Comparison of ENCODE assay signal across 27 cellular contexts in the genomic region with DNA sequence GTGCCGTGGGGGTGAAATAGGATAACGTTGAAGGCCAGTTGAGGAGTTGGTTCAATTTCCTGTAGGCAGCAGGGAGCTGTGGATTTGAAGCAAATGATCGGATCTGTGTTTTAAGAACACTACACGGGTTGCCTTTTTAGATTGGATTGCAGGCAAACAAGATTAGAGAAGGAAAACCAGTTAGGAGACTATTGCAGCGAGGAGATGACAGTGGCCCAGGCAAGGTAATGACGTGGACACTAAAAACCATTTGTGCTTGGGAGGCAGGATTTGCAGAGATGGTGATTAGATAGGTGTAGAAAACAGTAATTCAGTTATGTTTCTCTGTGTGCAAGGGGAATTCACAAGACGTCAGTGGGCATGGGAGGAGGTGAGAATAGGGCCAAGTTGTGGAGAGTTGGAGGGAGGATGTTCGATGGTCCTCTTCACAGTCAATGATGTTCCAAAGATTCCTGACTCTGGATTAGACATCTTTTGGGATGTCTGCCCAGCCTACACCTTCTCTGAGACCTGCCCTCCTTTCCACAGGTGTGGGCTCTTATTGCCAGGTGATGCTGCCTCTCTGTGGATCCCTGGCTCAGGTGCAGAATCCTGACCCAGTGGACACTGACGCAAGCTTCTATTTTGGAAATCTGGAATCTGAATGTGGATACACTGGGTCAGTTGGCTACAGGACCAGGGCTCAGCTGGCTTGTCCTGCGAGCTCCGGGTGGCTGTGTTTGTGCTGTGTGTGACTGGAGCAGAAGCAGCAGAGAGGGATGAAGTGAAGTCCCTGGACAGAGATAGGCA. TPM values are rescaled to one million over a fixed set of nuclear protein-coding genes. Genes with fewer than 3 reads are reported as not detected.
"Had no signal": no experiment of that assay in that cellular context is flagged by ENCODE, and none has a peak within 500 bp of the region (broad histone marks: within the 10 kb centered on the region; RNA-seq: fewer than 3 reads in every experiment).

No MANE protein-coding gene starts in this region.

- H3K4me3 ChIP-seq: esophagus muscularis mucosa, heart left ventricle, testis, transverse colon, uterus had no signal

- H3K27me3 Mint-ChIP-seq: activated B cell treated with CpG ODN at 0.5 μM for 24 hours had no signal

- ATAC-seq: activated CD8-positive, alpha-beta T cell treated with anti-CD3 and anti-CD28 coated beads for 36 hours; activated naive CD8-positive, alpha-beta T cell treated with anti-CD3 and anti-CD28 coated beads, Interleukin-2, amount 50 U/mL, for 24 hours; activated T-cell treated with anti-CD3 and anti-CD28 coated beads, Interleukin-2, amount 50 U/mL, for 4 hours; activated T-helper 17 cell treated with anti-CD3 and anti-CD28 coated beads, Interleukin-2, amount 50 U/mL, for 72 hours; foreskin keratinocyte; heart left ventricle; natural killer cell; right cardiac atrium; stimulated activated naive CD8-positive, alpha-beta T cell treated with anti-CD3 and anti-CD28 coated beads, Interleukin-15, Interleukin-2, amounts not matched to agents 100 U/mL and 50 U/mL, for 24 hours had no signal

- H3K27ac ChIP-seq: esophagus muscularis mucosa, foreskin keratinocyte, heart left ventricle, testis, transverse colon, uterus had no signal

- H3K4me1 Mint-ChIP-seq: activated B cell treated with CpG ODN at 0.5 μM for 24 hours; activated naive CD4-positive, alpha-beta T cell treated with anti-CD3 and anti-CD28 coated beads, Interleukin-2, amount 50 U/mL, for 24 hours; activated naive CD8-positive, alpha-beta T cell treated with anti-CD3 and anti-CD28 coated beads, Interleukin-2, amount 50 U/mL, for 24 hours; activated T-helper 17 cell treated with anti-CD3 and anti-CD28 coated beads, Interleukin-2, amount 50 U/mL, for 72 hours; central memory CD8-positive, alpha-beta T cell; immature natural killer cell; memory B cell; natural killer cell had no signal

- H3K9me3 ChIP-seq: esophagus muscularis mucosa, heart left ventricle, testis, transverse colon, uterus had no signal

- H3K9me3 Mint-ChIP-seq: activated B cell treated with CpG ODN at 0.5 μM for 24 hours; activated CD8-positive, alpha-beta T cell treated with anti-CD3 and anti-CD28 coated beads for 36 hours; activated naive CD4-positive, alpha-beta T cell treated with anti-CD3 and anti-CD28 coated beads, Interleukin-2, amount 50 U/mL, for 24 hours; activated naive CD8-positive, alpha-beta T cell treated with anti-CD3 and anti-CD28 coated beads, Interleukin-2, amount 50 U/mL, for 24 hours; activated T-cell treated with anti-CD3 and anti-CD28 coated beads, Interleukin-2, amount 50 U/mL, for 4 hours; activated T-helper 17 cell treated with anti-CD3 and anti-CD28 coated beads, Interleukin-2, amount 50 U/mL, for 72 hours; central memory CD8-positive, alpha-beta T cell; dendritic cell treated with granulocyte-macrophage colony-stimulating factor and Interleukin-4, amounts not matched to agents 40 ng/mL and 50 ng/mL, for 4 days; endodermal cell; immature natural killer cell; natural killer cell had no signal

- H3K27me3 ChIP-seq: testis, transverse colon, uterus had no signal

- H3K27ac Mint-ChIP-seq: activated B cell treated with CpG ODN at 0.5 μM for 24 hours; activated CD8-positive, alpha-beta T cell treated with anti-CD3 and anti-CD28 coated beads for 36 hours; activated naive CD4-positive, alpha-beta T cell treated with anti-CD3 and anti-CD28 coated beads, Interleukin-2, amount 50 U/mL, for 24 hours; activated naive CD8-positive, alpha-beta T cell treated with anti-CD3 and anti-CD28 coated beads, Interleukin-2, amount 50 U/mL, for 24 hours; activated T-helper 17 cell treated with anti-CD3 and anti-CD28 coated beads, Interleukin-2, amount 50 U/mL, for 72 hours; dendritic cell treated with granulocyte-macrophage colony-stimulating factor and Interleukin-4, amounts not matched to agents 40 ng/mL and 50 ng/mL, for 4 days; endodermal cell; immature natural killer cell; memory B cell; natural killer cell had no signal

- H3K4me3 Mint-ChIP-seq: activated B cell treated with CpG ODN at 0.5 μM for 24 hours; activated CD8-positive, alpha-beta T cell treated with anti-CD3 and anti-CD28 coated beads for 36 hours; activated naive CD4-positive, alpha-beta T cell treated with anti-CD3 and anti-CD28 coated beads, Interleukin-2, amount 50 U/mL, for 24 hours; activated naive CD8-positive, alpha-beta T cell treated with anti-CD3 and anti-CD28 coated beads, Interleukin-2, amount 50 U/mL, for 24 hours; activated T-cell treated with anti-CD3 and anti-CD28 coated beads, Interleukin-2, amount 50 U/mL, for 4 hours; activated T-helper 17 cell treated with anti-CD3 and anti-CD28 coated beads, Interleukin-2, amount 50 U/mL, for 72 hours; central memory CD8-positive, alpha-beta T cell; dendritic cell treated with granulocyte-macrophage colony-stimulating factor and Interleukin-4, amounts not matched to agents 40 ng/mL and 50 ng/mL, for 4 days; endodermal cell; immature natural killer cell; memory B cell; natural killer cell had no signal

- H3K36me3 ChIP-seq: esophagus muscularis mucosa, heart left ventricle, transverse colon, uterus had no signal

- H3K4me1 ChIP-seq: esophagus muscularis mucosa, foreskin keratinocyte, heart left ventricle, testis, transverse colon, uterus had no signal

- H3K36me3 Mint-ChIP-seq: activated naive CD4-positive, alpha-beta T cell treated with anti-CD3 and anti-CD28 coated beads, Interleukin-2, amount 50 U/mL, for 24 hours; immature natural killer cell; memory B cell; natural killer cell had no signal

- FAIRE-seq: bronchial epithelial cell had no signal

- DNase-seq: activated B cell treated with CpG ODN at 0.5 μM for 24 hours; activated CD4-positive, alpha-beta T cell treated with anti-CD3 and anti-CD28 coated beads, Interleukin-2, amount 50 U/mL, for 1 hour; activated CD8-positive, alpha-beta T cell treated with anti-CD3 and anti-CD28 coated beads for 36 hours; activated naive CD8-positive, alpha-beta T cell treated with anti-CD3 and anti-CD28 coated beads, Interleukin-2, amount 50 U/mL, for 24 hours; activated T-cell treated with anti-CD3 and anti-CD28 coated beads, Interleukin-2, amount 50 U/mL, for 4 hours; amygdala; endodermal cell; foreskin keratinocyte; heart left ventricle; hypothalamus; immature natural killer cell; natural killer cell; right cardiac atrium; stimulated activated CD4-positive, alpha-beta T cell treated with anti-CD3 and anti-CD28 coated beads, Interleukin-12 subunit alpha, Interleukin-12 subunit beta, amount 100 ng/mL, for 4 hours; stimulated activated CD4-positive, alpha-beta T cell treated with anti-CD3 and anti-CD28 coated beads, Interleukin-4, amount 100 ng/mL, for 1 hour; stimulated activated naive CD8-positive, alpha-beta T cell treated with anti-CD3 and anti-CD28 coated beads, Interleukin-15, Interleukin-2, amounts not matched to agents 100 U/mL and 50 U/mL, for 24 hours; testis; transverse colon; uterus had no signal

RNA-seq across cellular contexts. Expression of a gene that starts 54.2 kb away (rescaled TPM):
- total RNA-seq: activated B cell treated with CpG ODN at 0.5 μM for 24 hours; activated CD8-positive, alpha-beta T cell treated with anti-CD3 and anti-CD28 coated beads for 36 hours; activated T-cell treated with anti-CD3 and anti-CD28 coated beads, Interleukin-2, amount 50 U/mL, for 4 hours; activated T-helper 17 cell treated with anti-CD3 and anti-CD28 coated beads, Interleukin-2, amount 50 U/mL, for 72 hours; mononuclear cell; natural killer cell had no signal
- polyA plus RNA-seq: heart left ventricle, immature natural killer cell had no signal
